In the genomic region with DNA sequence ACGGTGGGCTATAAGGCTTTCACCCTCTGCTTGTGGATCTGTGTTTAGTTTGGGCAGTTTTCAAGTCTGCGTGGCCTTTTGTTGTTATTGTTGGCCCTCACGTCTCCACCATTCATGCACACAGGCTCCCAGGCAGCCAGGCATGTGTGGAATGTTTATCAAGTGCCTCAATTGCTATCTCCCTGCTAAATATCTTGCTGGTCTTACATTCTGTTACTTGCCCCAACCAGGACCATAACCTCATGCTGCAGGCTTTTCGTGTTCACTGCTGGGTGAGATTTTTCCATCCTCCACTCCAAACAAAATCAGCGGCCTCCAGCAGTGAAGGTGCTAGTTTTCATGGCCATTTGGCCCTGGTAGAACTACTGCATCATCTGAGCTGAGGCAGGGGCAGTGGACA, we compare ENCODE assay signal across 2 cellular contexts.
TF ChIP-seq lines count a peak whose summit lies in the region.

No MANE protein-coding gene starts in this region.

TF ChIP-seq in Ishikawa, 13 proteins besides CTCF, POLR2A, EP300 and RAD21:
- TF ChIP-seq YY1 (IDR thresholded peaks at IDR 0.05; ENCODE audit: low read depth) = no peak
- peak; percentile 70; the same call in 1 of the 2 replicates for TF ChIP-seq NFIC (IDR thresholded peaks at IDR 0.05)
- TF ChIP-seq TCF12 (IDR thresholded peaks at IDR 0.05; ENCODE audit: low read depth) = no peak
- TF ChIP-seq MAX (IDR thresholded peaks at IDR 0.05) = peak; percentile 42; the same call in 1 of the 2 replicates
- no peak for TF ChIP-seq ZBTB7A (IDR thresholded peaks at IDR 0.05; ENCODE audit: low read depth)
- peak; percentile 94 for TF ChIP-seq TEAD4 (IDR thresholded peaks at IDR 0.05)
- TF ChIP-seq FOXM1 (IDR thresholded peaks at IDR 0.05; ENCODE audit: borderline replicate concordance, low read depth) = no peak
- no peak for TF ChIP-seq EGR1 (IDR thresholded peaks at IDR 0.05)
- TF ChIP-seq, protein P1, sequence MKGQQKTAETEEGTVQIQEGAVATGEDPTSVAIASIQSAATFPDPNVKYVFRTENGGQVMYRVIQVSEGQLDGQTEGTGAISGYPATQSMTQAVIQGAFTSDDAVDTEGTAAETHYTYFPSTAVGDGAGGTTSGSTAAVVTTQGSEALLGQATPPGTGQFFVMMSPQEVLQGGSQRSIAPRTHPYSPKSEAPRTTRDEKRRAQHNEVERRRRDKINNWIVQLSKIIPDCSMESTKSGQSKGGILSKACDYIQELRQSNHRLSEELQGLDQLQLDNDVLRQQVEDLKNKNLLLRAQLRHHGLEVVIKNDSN (IDR thresholded peaks at IDR 0.05) = no peak

TF ChIP-seq in H1, 55 proteins besides CTCF, POLR2A, EP300 and RAD21:
- peak; percentile 48 for TF ChIP-seq NANOG (IDR thresholded peaks at IDR 0.05; ENCODE audit: insufficient read depth, low read depth, low read length, poor library complexity, severe bottlenecking)
- TF ChIP-seq, protein P2, sequence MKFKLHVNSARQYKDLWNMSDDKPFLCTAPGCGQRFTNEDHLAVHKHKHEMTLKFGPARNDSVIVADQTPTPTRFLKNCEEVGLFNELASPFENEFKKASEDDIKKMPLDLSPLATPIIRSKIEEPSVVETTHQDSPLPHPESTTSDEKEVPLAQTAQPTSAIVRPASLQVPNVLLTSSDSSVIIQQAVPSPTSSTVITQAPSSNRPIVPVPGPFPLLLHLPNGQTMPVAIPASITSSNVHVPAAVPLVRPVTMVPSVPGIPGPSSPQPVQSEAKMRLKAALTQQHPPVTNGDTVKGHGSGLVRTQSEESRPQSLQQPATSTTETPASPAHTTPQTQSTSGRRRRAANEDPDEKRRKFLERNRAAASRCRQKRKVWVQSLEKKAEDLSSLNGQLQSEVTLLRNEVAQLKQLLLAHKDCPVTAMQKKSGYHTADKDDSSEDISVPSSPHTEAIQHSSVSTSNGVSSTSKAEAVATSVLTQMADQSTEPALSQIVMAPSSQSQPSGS (IDR thresholded peaks at IDR 0.05; ENCODE audit: low read length) = no peak
- TF ChIP-seq POLR2AphosphoS5 (IDR thresholded peaks at IDR 0.05; ENCODE audit: low read depth, low read length) = no peak
- peak; percentile 97 for TF ChIP-seq TEAD4 (IDR thresholded peaks at IDR 0.05; ENCODE audit: low read depth, low read length)
- TF ChIP-seq, protein P3, sequence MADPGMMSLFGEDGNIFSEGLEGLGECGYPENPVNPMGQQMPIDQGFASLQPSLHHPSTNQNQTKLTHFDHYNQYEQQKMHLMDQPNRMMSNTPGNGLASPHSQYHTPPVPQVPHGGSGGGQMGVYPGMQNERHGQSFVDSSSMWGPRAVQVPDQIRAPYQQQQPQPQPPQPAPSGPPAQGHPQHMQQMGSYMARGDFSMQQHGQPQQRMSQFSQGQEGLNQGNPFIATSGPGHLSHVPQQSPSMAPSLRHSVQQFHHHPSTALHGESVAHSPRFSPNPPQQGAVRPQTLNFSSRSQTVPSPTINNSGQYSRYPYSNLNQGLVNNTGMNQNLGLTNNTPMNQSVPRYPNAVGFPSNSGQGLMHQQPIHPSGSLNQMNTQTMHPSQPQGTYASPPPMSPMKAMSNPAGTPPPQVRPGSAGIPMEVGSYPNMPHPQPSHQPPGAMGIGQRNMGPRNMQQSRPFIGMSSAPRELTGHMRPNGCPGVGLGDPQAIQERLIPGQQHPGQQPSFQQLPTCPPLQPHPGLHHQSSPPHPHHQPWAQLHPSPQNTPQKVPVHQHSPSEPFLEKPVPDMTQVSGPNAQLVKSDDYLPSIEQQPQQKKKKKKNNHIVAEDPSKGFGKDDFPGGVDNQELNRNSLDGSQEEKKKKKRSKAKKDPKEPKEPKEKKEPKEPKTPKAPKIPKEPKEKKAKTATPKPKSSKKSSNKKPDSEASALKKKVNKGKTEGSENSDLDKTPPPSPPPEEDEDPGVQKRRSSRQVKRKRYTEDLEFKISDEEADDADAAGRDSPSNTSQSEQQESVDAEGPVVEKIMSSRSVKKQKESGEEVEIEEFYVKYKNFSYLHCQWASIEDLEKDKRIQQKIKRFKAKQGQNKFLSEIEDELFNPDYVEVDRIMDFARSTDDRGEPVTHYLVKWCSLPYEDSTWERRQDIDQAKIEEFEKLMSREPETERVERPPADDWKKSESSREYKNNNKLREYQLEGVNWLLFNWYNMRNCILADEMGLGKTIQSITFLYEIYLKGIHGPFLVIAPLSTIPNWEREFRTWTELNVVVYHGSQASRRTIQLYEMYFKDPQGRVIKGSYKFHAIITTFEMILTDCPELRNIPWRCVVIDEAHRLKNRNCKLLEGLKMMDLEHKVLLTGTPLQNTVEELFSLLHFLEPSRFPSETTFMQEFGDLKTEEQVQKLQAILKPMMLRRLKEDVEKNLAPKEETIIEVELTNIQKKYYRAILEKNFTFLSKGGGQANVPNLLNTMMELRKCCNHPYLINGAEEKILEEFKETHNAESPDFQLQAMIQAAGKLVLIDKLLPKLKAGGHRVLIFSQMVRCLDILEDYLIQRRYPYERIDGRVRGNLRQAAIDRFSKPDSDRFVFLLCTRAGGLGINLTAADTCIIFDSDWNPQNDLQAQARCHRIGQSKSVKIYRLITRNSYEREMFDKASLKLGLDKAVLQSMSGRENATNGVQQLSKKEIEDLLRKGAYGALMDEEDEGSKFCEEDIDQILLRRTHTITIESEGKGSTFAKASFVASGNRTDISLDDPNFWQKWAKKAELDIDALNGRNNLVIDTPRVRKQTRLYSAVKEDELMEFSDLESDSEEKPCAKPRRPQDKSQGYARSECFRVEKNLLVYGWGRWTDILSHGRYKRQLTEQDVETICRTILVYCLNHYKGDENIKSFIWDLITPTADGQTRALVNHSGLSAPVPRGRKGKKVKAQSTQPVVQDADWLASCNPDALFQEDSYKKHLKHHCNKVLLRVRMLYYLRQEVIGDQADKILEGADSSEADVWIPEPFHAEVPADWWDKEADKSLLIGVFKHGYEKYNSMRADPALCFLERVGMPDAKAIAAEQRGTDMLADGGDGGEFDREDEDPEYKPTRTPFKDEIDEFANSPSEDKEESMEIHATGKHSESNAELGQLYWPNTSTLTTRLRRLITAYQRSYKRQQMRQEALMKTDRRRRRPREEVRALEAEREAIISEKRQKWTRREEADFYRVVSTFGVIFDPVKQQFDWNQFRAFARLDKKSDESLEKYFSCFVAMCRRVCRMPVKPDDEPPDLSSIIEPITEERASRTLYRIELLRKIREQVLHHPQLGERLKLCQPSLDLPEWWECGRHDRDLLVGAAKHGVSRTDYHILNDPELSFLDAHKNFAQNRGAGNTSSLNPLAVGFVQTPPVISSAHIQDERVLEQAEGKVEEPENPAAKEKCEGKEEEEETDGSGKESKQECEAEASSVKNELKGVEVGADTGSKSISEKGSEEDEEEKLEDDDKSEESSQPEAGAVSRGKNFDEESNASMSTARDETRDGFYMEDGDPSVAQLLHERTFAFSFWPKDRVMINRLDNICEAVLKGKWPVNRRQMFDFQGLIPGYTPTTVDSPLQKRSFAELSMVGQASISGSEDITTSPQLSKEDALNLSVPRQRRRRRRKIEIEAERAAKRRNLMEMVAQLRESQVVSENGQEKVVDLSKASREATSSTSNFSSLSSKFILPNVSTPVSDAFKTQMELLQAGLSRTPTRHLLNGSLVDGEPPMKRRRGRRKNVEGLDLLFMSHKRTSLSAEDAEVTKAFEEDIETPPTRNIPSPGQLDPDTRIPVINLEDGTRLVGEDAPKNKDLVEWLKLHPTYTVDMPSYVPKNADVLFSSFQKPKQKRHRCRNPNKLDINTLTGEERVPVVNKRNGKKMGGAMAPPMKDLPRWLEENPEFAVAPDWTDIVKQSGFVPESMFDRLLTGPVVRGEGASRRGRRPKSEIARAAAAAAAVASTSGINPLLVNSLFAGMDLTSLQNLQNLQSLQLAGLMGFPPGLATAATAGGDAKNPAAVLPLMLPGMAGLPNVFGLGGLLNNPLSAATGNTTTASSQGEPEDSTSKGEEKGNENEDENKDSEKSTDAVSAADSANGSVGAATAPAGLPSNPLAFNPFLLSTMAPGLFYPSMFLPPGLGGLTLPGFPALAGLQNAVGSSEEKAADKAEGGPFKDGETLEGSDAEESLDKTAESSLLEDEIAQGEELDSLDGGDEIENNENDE (IDR thresholded peaks at IDR 0.05; ENCODE audit: insufficient replicate concordance, low read length) = no peak
- TF ChIP-seq BCL11A (IDR thresholded peaks at IDR 0.05; ENCODE audit: low read depth in 2 of 2, low read length in 2 of 2) = no peak
- TF ChIP-seq ZNF274 (IDR thresholded peaks at IDR 0.05; ENCODE audit: borderline replicate concordance, extremely low read depth, low read length) = no peak
